Comparison of ENCODE assay signal across 27 cellular contexts in the genomic region with DNA sequence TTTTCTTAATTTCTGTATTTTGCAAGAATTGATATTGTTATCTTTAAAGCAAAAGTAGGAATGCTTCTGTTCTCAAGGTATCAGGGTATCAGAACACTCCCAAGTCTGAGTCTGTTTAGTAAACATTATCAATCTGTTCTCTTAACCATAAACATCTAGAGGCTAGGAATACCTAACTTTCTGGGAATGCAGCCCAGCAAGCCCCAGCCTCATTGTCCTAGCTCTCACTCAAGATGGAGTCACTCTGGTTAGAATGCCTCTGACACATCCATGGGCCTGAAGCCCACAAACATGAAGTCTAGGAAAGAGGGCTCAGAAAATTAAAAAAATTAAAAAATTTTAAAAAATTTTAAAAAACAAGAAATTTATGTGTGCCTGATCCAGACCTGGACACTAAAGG.
"Had no signal": no experiment of that assay in that cellular context is flagged by ENCODE, and none has a peak within 500 bp of the region (broad histone marks: within the 10 kb centered on the region; RNA-seq: fewer than 3 reads in every experiment).

No MANE protein-coding gene starts in this region.

- H3K27ac Mint-ChIP-seq: dendritic cell treated with granulocyte-macrophage colony-stimulating factor and Interleukin-4, amounts not matched to agents 40 ng/mL and 50 ng/mL, for 4 days; effector memory CD8-positive, alpha-beta T cell; endodermal cell; mesothelial cell of epicardium; naive B cell had no signal

- H3K4me1 ChIP-seq: colonic mucosa, esophagus squamous epithelium, gastrocnemius medialis, heart right ventricle, left lung, lower lobe of right lung had no signal

- H3K27me3 ChIP-seq: colonic mucosa, esophagus squamous epithelium, gastrocnemius medialis, heart right ventricle, left lung had no signal

- H3K27me3 Mint-ChIP-seq: dendritic cell treated with granulocyte-macrophage colony-stimulating factor and Interleukin-4, amounts not matched to agents 40 ng/mL and 50 ng/mL, for 4 days; effector memory CD8-positive, alpha-beta T cell; naive B cell had no signal

- H3K36me3 ChIP-seq: colonic mucosa, esophagus squamous epithelium, gastrocnemius medialis, heart right ventricle, left lung, lower lobe of right lung had no signal

- DNase-seq: colonic mucosa; cortex of kidney; effector CD8-positive, alpha-beta T cell; effector memory CD8-positive, alpha-beta T cell; endodermal cell; erythroblast; esophagus squamous epithelium; foreskin fibroblast; foreskin melanocyte; gastrocnemius medialis; glutamatergic neuron; head of caudate nucleus; heart right ventricle; hippocampal formation; left cardiac atrium; left lung; left ventricle myocardium superior; lower lobe of right lung; mesenchymal stem cell; mucosa of descending colon; naive B cell had no signal

- H3K4me1 Mint-ChIP-seq: naive B cell had no signal

- H3K4me3 ChIP-seq: colonic mucosa, esophagus squamous epithelium, gastrocnemius medialis, heart right ventricle, left lung, lower lobe of right lung, mucosa of descending colon had no signal

- H3K9me3 ChIP-seq: colonic mucosa, esophagus squamous epithelium, gastrocnemius medialis, left lung, lower lobe of right lung, mucosa of descending colon had no signal

- FAIRE-seq: endometrium, islet of Langerhans, keratinocyte had no signal

- H3K36me3 Mint-ChIP-seq: naive B cell had no signal

- H3K27ac ChIP-seq: colonic mucosa, epithelial cell of prostate, esophagus squamous epithelium, gastrocnemius medialis, heart right ventricle, left lung, lower lobe of right lung had no signal

- H3K4me3 Mint-ChIP-seq: dendritic cell treated with granulocyte-macrophage colony-stimulating factor and Interleukin-4, amounts not matched to agents 40 ng/mL and 50 ng/mL, for 4 days; effector memory CD8-positive, alpha-beta T cell; endodermal cell; mesothelial cell of epicardium; naive B cell had no signal
